Comparison of ENCODE assay signal across 8 cellular contexts in genomic region chr14:73462078-73462715, GRCh38. TPM values are rescaled to one million over a fixed set of nuclear protein-coding genes. Genes with fewer than 3 reads are reported as not detected.
DNase-seq lines count a peak whose midpoint lies in the region; ATAC-seq and TF ChIP-seq lines count a peak whose summit lies in the region.

No MANE protein-coding gene starts in this region.

- CTCF ChIA-PET in AG04450 (lab: Charles Lee): interaction anchor here (0.8 to 2.2 kb wide), 2 partner anchors 167 to 289 kb away, joined by 3 to 15 read pairs; no protein-coding TSS in a partner anchor
- CTCF ChIA-PET in CD8-positive, alpha-beta T cell (lab: Charles Lee): interaction anchor here (0.7 to 2.9 kb wide), 3 partner anchors 10 to 167 kb away, joined by 3 to 26 read pairs (median 9); no protein-coding TSS in a partner anchor

- peaks cover 21 to 28% (median 23%) of the 10 kb centered on the region in 3 donors for H3K4me1 ChIP-seq in skeletal muscle tissue (ENCODE audit: control insufficient read depth in 3 of 3, insufficient read depth in 3 of 3, low read length in 3 of 3)
- peaks cover 12% of the 10 kb centered on the region for H3K4me1 ChIP-seq in CD8-positive, alpha-beta T cell (ENCODE audit: insufficient read depth, low read length)

- H3K9me3 ChIP-seq in AG04450 (ENCODE audit: control insufficient read depth, insufficient read depth, low read length) (no peaks in the 10 kb centered on the region; the same call in 1 of the 2 replicates), skeletal muscle tissue (ENCODE audit: control insufficient read depth in 3 of 3, low read length in 3 of 3) (no peaks in the 10 kb centered on the region)
- no peaks in the 10 kb centered on the region for H3K9me3 ChIP-seq in CD8-positive, alpha-beta T cell (ENCODE audit: low read length)

- POLR2A ChIA-PET in AG04450 (lab: Yijun Ruan, JAX): interaction anchor here (2.3 kb wide), 1 partner anchor 29 kb away, joined by 6 read pairs; the partner anchor contains the start of gene RIOX1
- POLR2A ChIA-PET in CD8-positive, alpha-beta T cell (lab: Charles Lee): interaction anchor here (0.8 to 1.3 kb wide), 3 partner anchors 10 to 116 kb away, joined by 3 to 4 read pairs (median 3); partner anchors contain the start of gene RIOX1

- no peaks in the 10 kb centered on the region for H3K27me3 ChIP-seq in AG04450 (ENCODE audit: control insufficient read depth, insufficient read depth, low read length)
- H3K27me3 ChIP-seq in skeletal muscle tissue (ENCODE audit: control insufficient read depth in 3 of 3, insufficient read depth in 3 of 3, low read length in 3 of 3): no peaks in the 10 kb centered on the region
- no peaks in the 10 kb centered on the region for H3K27me3 ChIP-seq in CD8-positive, alpha-beta T cell (ENCODE audit: insufficient read depth, low read length)

- H3K27ac Mint-ChIP-seq in CD8-positive, alpha-beta T cell: no peak overlapping the region

- peak overlapping the region; percentile 10 to 58 (median 46) for H3K9ac ChIP-seq in skeletal muscle tissue (ENCODE audit: low read depth in 1 of 3, low read length in 3 of 3)

- no peaks in the 10 kb centered on the region for H3K36me3 ChIP-seq in skeletal muscle tissue (ENCODE audit: control insufficient read depth in 3 of 3, insufficient read depth in 3 of 3, low read length in 3 of 3)
- no peaks in the 10 kb centered on the region for H3K36me3 ChIP-seq in CD8-positive, alpha-beta T cell (ENCODE audit: insufficient read depth, low read length)

- H3K27ac ChIP-seq in AG04450 (ENCODE audit: low read depth, low read length) (peak overlapping the region; percentile 69), skeletal muscle tissue (ENCODE audit: low read depth, low read length) (no peak overlapping the region)
- H3K27ac ChIP-seq in CD8-positive, alpha-beta T cell (ENCODE audit: low read depth, low read length): no peak overlapping the region

- peak; percentile 10 to 16 for ATAC-seq in left cardiac atrium
- no peak for ATAC-seq in GM19397 (IDR thresholded peaks at IDR 0.05; ENCODE audit: unreplicated experiment)
- ATAC-seq in CD8-positive, alpha-beta T cell: no peak

- DNase-seq in AG04450 (ENCODE audit: low read depth, low spot score): no peak
- DNase-seq in NCI-H1105 treated with DMSO at 0.1 percent for 48 hours (lab: John Stamatoyannopoulos, UW): peak; percentile 91
- DNase-seq in left cardiac atrium: peak; percentile 53
- no peak for DNase-seq in activated CD8-positive, alpha-beta memory T cell treated with anti-CD3 and anti-CD28 coated beads, Interleukin-2, amount 50 U/mL, for 4 hours
- no peak for DNase-seq in CD8-positive, alpha-beta T cell

- H3K4me3 ChIP-seq in AG04450 (ENCODE audit: low read depth, low read length) (peak overlapping the region; percentile 39), WI38 (ENCODE audit: low read depth, low read length) (peak overlapping the region; percentile 9), skeletal muscle tissue (ENCODE audit: low read length in 3 of 3) (peak overlapping the region; percentile 4 to 48 (median 37))
- H3K4me3 ChIP-seq in CD8-positive, alpha-beta T cell (ENCODE audit: low read depth, low read length): no peak overlapping the region

- H3K36me3 Mint-ChIP-seq in CD8-positive, alpha-beta T cell: peaks cover 9% of the 10 kb centered on the region

- intact Hi-C loops in left cardiac atrium (cut with DNase I): loop anchor here in 1 of 2 donors (10.0 kb wide), 1 partner anchor 287 kb away; no protein-coding TSS in a partner anchor
- intact Hi-C loops in CD8-positive, alpha-beta T cell (cut with DNase I, micrococcal nuclease): no loop called here

- H3K27me3 Mint-ChIP-seq in CD8-positive, alpha-beta T cell (ENCODE audit: low read depth): no peaks in the 10 kb centered on the region

- TF ChIP-seq CTCF in AG04450 (IDR thresholded peaks at IDR 0.05; ENCODE audit: low read depth, low read length) (no peak), WI38 (IDR thresholded peaks at IDR 0.05; ENCODE audit: low read depth, low read length) (no peak)
- TF ChIP-seq CTCF in CD8-positive, alpha-beta T cell (IDR thresholded peaks at IDR 0.05): no peak

- no peaks in the 10 kb centered on the region for H3K9me3 Mint-ChIP-seq in CD8-positive, alpha-beta T cell

- no peak overlapping the region for H3K4me3 Mint-ChIP-seq in CD8-positive, alpha-beta T cell

- H3K4me1 Mint-ChIP-seq in CD8-positive, alpha-beta T cell (ENCODE audit: low read depth): peaks cover 30% of the 10 kb centered on the region

RNA-seq across cellular contexts. Expression of gene NUMB, which starts 3.9 kb away (rescaled TPM):
- polyA plus RNA-seq in AG04450 (2011; rRNA removed): 130 and 152 TPM in 2 replicates
- 153 and 216 TPM in 2 replicates for polyA minus RNA-seq in AG04450 (2011; rRNA and poly(A)+ RNA removed)
- 10 to 100 TPM; 40.8 to 53.1 TPM for total RNA-seq in left cardiac atrium
- 17.2 TPM for total RNA-seq in skeletal muscle tissue
- total RNA-seq in CD8-positive, alpha-beta T cell: 10 to 100 TPM; 21.8 to 22.0 TPM

RNA-seq across cellular contexts. Expression of gene RIOX1, which starts 28.5 kb away (rescaled TPM):
- 7.0 and 8.4 TPM in 2 replicates for polyA plus RNA-seq in AG04450 (2011; rRNA removed)
- polyA minus RNA-seq in AG04450 (2011; rRNA and poly(A)+ RNA removed): 8.9 and 12.0 TPM in 2 replicates
- total RNA-seq in left cardiac atrium: 1 to 10 TPM; 9.2 to 9.4 TPM
- total RNA-seq in skeletal muscle tissue: 11.0 TPM
- 10 to 100 TPM; 24.7 to 25.5 TPM for total RNA-seq in CD8-positive, alpha-beta T cell

Comparison
In these comparisons a context has a peak if more than half of its experiments do, and no peak if none do; other contexts are left out.
1. DNase-seq: peak in NCI-H1105 treated with DMSO at 0.1 percent for 48 hours (single experiment) and left cardiac atrium (single experiment); none in AG04450 (single experiment), activated CD8-positive, alpha-beta memory T cell treated with anti-CD3 and anti-CD28 coated beads, Interleukin-2, amount 50 U/mL, for 4 hours (single experiment) and CD8-positive, alpha-beta T cell (0 of 7).
2. ATAC-seq: peak in left cardiac atrium (2 of 2); none in GM19397 (single experiment) and CD8-positive, alpha-beta T cell (single experiment).